21 cellular contexts compared by ENCODE assay signal in the genomic region with DNA sequence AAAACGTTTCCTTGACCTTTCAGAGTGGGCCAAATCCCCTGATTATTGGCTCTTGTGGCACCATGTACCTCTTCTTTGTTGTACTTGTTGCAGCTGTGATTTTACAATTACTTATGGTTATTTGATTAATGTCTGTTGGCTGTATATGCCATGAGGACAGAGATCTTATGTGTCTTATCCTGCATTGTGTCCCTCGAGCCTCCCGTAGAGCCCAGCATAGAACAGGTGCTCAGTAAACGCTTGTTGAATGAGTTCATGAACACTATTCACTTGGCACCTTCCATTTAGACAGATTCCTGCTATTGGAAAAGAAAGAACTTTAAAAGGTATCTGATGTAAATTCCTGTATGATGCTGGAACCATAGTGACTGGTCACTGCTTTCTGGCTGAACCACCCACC. TPM values are rescaled to one million over a fixed set of nuclear protein-coding genes. Genes with fewer than 3 reads are reported as not detected.
DNase-seq lines count a peak whose midpoint lies in the region; ATAC-seq, FAIRE-seq and TF ChIP-seq lines count a peak whose summit lies in the region.
"Had no signal": no experiment of that assay in that cellular context is flagged by ENCODE, and none has a peak within 500 bp of the region (broad histone marks: within the 10 kb centered on the region; RNA-seq: fewer than 3 reads in every experiment).

No MANE protein-coding gene starts in this region.

- H3K27ac Mint-ChIP-seq in nephron = peak overlapping the region; percentile 83 to 92 (median 92)
- H3K27ac Mint-ChIP-seq: H9, HFFc6 had no signal

- H3K9me3 Mint-ChIP-seq in nephron = peaks cover 5% of the 10 kb centered on the region
- H3K9me3 Mint-ChIP-seq: H9, HFFc6 had no signal

- POLR2A ChIA-PET in HepG2 (lab: Yijun Ruan, JAX) = interaction anchor here (0.9 to 2.8 kb wide), 9 partner anchors 10 to 50 kb away, joined by 3 to 25 read pairs (median 3); no protein-coding TSS in a partner anchor

- H3K27me3 ChIP-seq in body of pancreas = no peaks in the 10 kb centered on the region
- H3K27me3 ChIP-seq in HepG2 (ENCODE audit: control insufficient read depth in 1 of 2, insufficient read depth in 2 of 2, low read length in 2 of 2) = no peaks in the 10 kb centered on the region
- no peaks in the 10 kb centered on the region for H3K27me3 ChIP-seq in stomach
- H3K27me3 ChIP-seq: BE2C had no signal

- TF ChIP-seq EP300 in HepG2 (IDR thresholded peaks at IDR 0.05; ENCODE audit: low read depth in 2 of 2, low read length in 2 of 2) (no peak), HepG2 (CRISPR knock-in tag; IDR thresholded peaks at IDR 0.05; ENCODE audit: borderline replicate concordance) (no peak), stomach (IDR thresholded peaks at IDR 0.05) (no peak)

- peaks cover 2% of the 10 kb centered on the region for H3K79me2 ChIP-seq in HepG2 (ENCODE audit: insufficient read depth, low read length)

- intact Hi-C loops in body of pancreas (cut with DNase I) = no loop called here
- intact Hi-C loops in HepG2 (cut with micrococcal nuclease; ENCODE audit: unreplicated experiment) = loop anchor here (1.0 kb wide), 1 partner anchor 33 kb away; no protein-coding TSS in a partner anchor
- intact Hi-C loops in stomach (cut with DNase I; ENCODE audit: low total_unique reads) = no loop called here

- TF ChIP-seq CTCF in body of pancreas (IDR thresholded peaks at IDR 0.05) (no peak), HepG2 (CRISPR knock-in tag; IDR thresholded peaks at IDR 0.05) (no peak), nephron (IDR thresholded peaks at IDR 0.05; ENCODE audit: unreplicated experiment in 3 of 3) (no peak), stomach (IDR thresholded peaks at IDR 0.05) (no peak)

- no peaks in the 10 kb centered on the region for H4K20me1 ChIP-seq in HepG2 (ENCODE audit: insufficient read depth, low read length)

- CTCF ChIA-PET in HepG2 (lab: Yijun Ruan, JAX; ENCODE audit: low intra/inter-chr PET ratio, low total read pairs) = no interaction called here

- FAIRE-seq in HepG2 (lab: Jason Lieb, UNC) = no peak
- FAIRE-seq: HTR-8/SVneo had no signal

- WGBS in body of pancreas, 2 donors = 15 to 30% methylated on average over 4 of the region's 4 CpGs
- 7% methylated on average over 4 of the region's 4 CpGs for WGBS in HepG2 (ENCODE audit: low lambda C conversion rate)
- 33 to 60% (median 47%) methylated on average over 4 of the region's 4 CpGs for WGBS in stomach, 5 donors

- DNase-seq in body of pancreas (no peak), HepG2 (ENCODE audit: low spot score) (no peak), stomach (no peak), SIG-M5 treated with dmso at 0.1 percent for 504 hours (lab: John Stamatoyannopoulos, UW; ENCODE audit: unreplicated experiment) (no peak)
- DNase-seq: BE2C; DMS79; H9; HFFc6; IMR-90; NCI-H1092 treated with DMSO at 0.1 percent for 48 hours; NCI-H1436 treated with DMSO at 0.1 percent for 48 hours; NCI-H1930; NK-92 treated with Interleukin-12 subunit alpha and Interleukin-12 subunit beta, amount 100 ng/mL, for 24 hours; SHP77 treated with DMSO at 0.1 percent for 48 hours had no signal

- ATAC-seq in body of pancreas = no peak
- ATAC-seq in HepG2 = peak; percentile 36
- ATAC-seq in HG03159 (IDR thresholded peaks at IDR 0.05; ENCODE audit: unreplicated experiment) = no peak
- ATAC-seq in GM19324 (IDR thresholded peaks at IDR 0.05; ENCODE audit: low FRiP score, unreplicated experiment) = no peak
- no peak for ATAC-seq in HG03280 (IDR thresholded peaks at IDR 0.05; ENCODE audit: unreplicated experiment)

- H3K4me2 ChIP-seq in HepG2 (ENCODE audit: low read depth, low read length) = peak overlapping the region; percentile 69
- H3K4me2 ChIP-seq: KMS-11 had no signal

- BruUV-seq in HepG2 (replicated peaks; lab: Mats Ljungman, UMichigan) = TSS peak; percentile 55

- in situ Hi-C loops in HepG2 (cut with HindIII; ENCODE audit: extremely low pct_ligation_motif_present, low pct_unique_long_range_greater_than_20kb) = no loop called here

- H3K36me3 Mint-ChIP-seq in nephron (ENCODE audit: low read depth) = peaks cover 66% of the 10 kb centered on the region

- peaks cover 83% of the 10 kb centered on the region for H3K4me1 ChIP-seq in body of pancreas
- H3K4me1 ChIP-seq in HepG2 (ENCODE audit: insufficient read depth, low read length) = peaks cover 84% of the 10 kb centered on the region
- H3K4me1 ChIP-seq in stomach = peaks cover 23 to 70% (median 40%) of the 10 kb centered on the region in 4 donors
- H3K4me1 ChIP-seq: BE2C had no signal

- no peak for TF ChIP-seq POLR2A in body of pancreas (IDR thresholded peaks at IDR 0.05)
- no peak for TF ChIP-seq POLR2A in HepG2 (IDR thresholded peaks at IDR 0.05; ENCODE audit: insufficient read depth in 1 of 2, low read depth in 2 of 2, low read length in 2 of 2)
- TF ChIP-seq POLR2A in stomach (IDR thresholded peaks at IDR 0.05) = no peak

- H3K27ac ChIP-seq in body of pancreas = peak overlapping the region; percentile 62 to 65 (median 64)
- peak overlapping the region; percentile 95 for H3K27ac ChIP-seq in HepG2 (ENCODE audit: extremely low read length, insufficient read depth, low read length)
- H3K27ac ChIP-seq in stomach = peak overlapping the region in 4 of 5 donors; percentile 53 to 71 (median 58)
- H3K27ac ChIP-seq: KMS-11, RWPE1 had no signal

- H3K9me3 ChIP-seq in body of pancreas = no peaks in the 10 kb centered on the region
- no peaks in the 10 kb centered on the region for H3K9me3 ChIP-seq in HepG2 (ENCODE audit: low read length)
- H3K9me3 ChIP-seq in stomach = no peaks in the 10 kb centered on the region
- H3K9me3 ChIP-seq: BE2C had no signal

- TF ChIP-seq RAD21 in HepG2 (CRISPR knock-in tag; IDR thresholded peaks at IDR 0.05) = no peak

- H3K4me3 Mint-ChIP-seq in nephron = no peak overlapping the region
- H3K4me3 Mint-ChIP-seq: H9, HFFc6 had no signal

- peaks cover 71% of the 10 kb centered on the region for H3K4me1 Mint-ChIP-seq in nephron

- H3K9ac ChIP-seq in HepG2 (ENCODE audit: insufficient read depth, low read depth, low read length) = peak overlapping the region; percentile 64
- H3K9ac ChIP-seq: KMS-11 had no signal

- no peak overlapping the region for H2AFZ ChIP-seq in HepG2 (ENCODE audit: low read length)

- H3K4me3 ChIP-seq in body of pancreas (no peak overlapping the region), HepG2 (replicated peaks in 1 of 3; ENCODE audit: insufficient read depth in 1 of 3, low read depth in 2 of 3, low read length in 3 of 3) (peak overlapping the region in 1 of 3 experiments; percentile 25; a peak in 1 of 6 replicates), stomach (no peak overlapping the region)

- H3K27me3 Mint-ChIP-seq in nephron (ENCODE audit: low read depth) = no peaks in the 10 kb centered on the region

- H3K36me3 ChIP-seq in body of pancreas (replicated peaks in 1 of 2; ENCODE audit: insufficient read depth in 1 of 2, low read depth in 2 of 2) = no peaks in the 10 kb centered on the region
- H3K36me3 ChIP-seq in HepG2 (replicated peaks in 1 of 2; ENCODE audit: control insufficient read depth in 1 of 2, insufficient read depth in 2 of 2, low read length in 2 of 2) = peaks cover 5 to 52% of the 10 kb centered on the region in 2 experiments
- peaks cover 0 to 17% (median 8%) of the 10 kb centered on the region in 4 donors for H3K36me3 ChIP-seq in stomach
- H3K36me3 ChIP-seq: BE2C had no signal

TF ChIP-seq in HepG2, 621 proteins besides CTCF, POLR2A, EP300 and RAD21 (continues in another document):
- TF ChIP-seq, protein P1, sequence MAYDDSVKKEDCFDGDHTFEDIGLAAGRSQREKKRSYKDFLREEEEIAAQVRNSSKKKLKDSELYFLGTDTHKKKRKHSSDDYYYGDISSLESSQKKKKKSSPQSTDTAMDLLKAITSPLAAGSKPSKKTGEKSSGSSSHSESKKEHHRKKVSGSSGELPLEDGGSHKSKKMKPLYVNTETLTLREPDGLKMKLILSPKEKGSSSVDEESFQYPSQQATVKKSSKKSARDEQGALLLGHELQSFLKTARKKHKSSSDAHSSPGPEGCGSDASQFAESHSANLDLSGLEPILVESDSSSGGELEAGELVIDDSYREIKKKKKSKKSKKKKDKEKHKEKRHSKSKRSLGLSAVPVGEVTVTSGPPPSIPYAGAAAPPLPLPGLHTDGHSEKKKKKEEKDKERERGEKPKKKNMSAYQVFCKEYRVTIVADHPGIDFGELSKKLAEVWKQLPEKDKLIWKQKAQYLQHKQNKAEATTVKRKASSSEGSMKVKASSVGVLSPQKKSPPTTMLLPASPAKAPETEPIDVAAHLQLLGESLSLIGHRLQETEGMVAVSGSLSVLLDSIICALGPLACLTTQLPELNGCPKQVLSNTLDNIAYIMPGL (CRISPR knock-in tag; IDR thresholded peaks at IDR 0.05; ENCODE audit: borderline replicate concordance in 1 of 2, low read depth in 1 of 2) = no peak
- TF ChIP-seq ASH2L (IDR thresholded peaks at IDR 0.05; ENCODE audit: insufficient read length, low read depth, low read length) = peak; percentile 2
- no peak for TF ChIP-seq SOX13 (IDR thresholded peaks at IDR 0.05)
- TF ChIP-seq SOX13 (CRISPR knock-in tag; conservative IDR thresholded peaks at IDR 0.05 in 1 of 2, IDR thresholded peaks at IDR 0.05 in 1 of 2) = peak in 1 of 2 experiments; percentile 5; a peak in 1 of 4 replicates

RNA-seq across cellular contexts. Expression of gene PGM1, which starts 48.4 kb away (rescaled TPM):
- total RNA-seq in body of pancreas = 100 to 1,000 TPM in 1 of 2 donors, 10 to 100 TPM in 1; 68.5 to 123 TPM
- 105 and 122 TPM in 2 replicates for total RNA-seq in HepG2 (2016; rRNA removed; fragmentation: Illumina TruSeq; extraction: Trizol)
- 59.3 and 60.5 TPM in 2 replicates for total RNA-seq in HepG2 (2016; cell fraction: cytosol; rRNA removed; fragmentation: Illumina TruSeq; extraction: Trizol; ENCODE audit: low read depth)
- total RNA-seq in HepG2 (2016; cell fraction: insoluble cytoplasmic fraction; rRNA removed; fragmentation: Illumina TruSeq; extraction: Trizol) = 107 TPM in 2 replicates
- total RNA-seq in HepG2 (2016; cell fraction: membrane; rRNA removed; fragmentation: Illumina TruSeq; extraction: Trizol) = 105 and 112 TPM in 2 replicates
- total RNA-seq in HepG2 (2016; cell fraction: nucleus; rRNA removed; fragmentation: Illumina TruSeq; extraction: Trizol) = 52.5 and 58.8 TPM in 2 replicates
- polyA plus RNA-seq in HepG2 (2011; rRNA removed) = 49.2 and 51.6 TPM in 2 replicates
- polyA plus RNA-seq in HepG2 (2011; cell fraction: cytosol; rRNA removed) = 49.9 and 50.0 TPM in 2 replicates
- 21.6 and 21.7 TPM in 2 replicates for polyA plus RNA-seq in HepG2 (2011; cell fraction: nucleus; rRNA removed)
- polyA plus RNA-seq in HepG2 (2012) = 99.6 and 140 TPM in 2 replicates
- polyA plus RNA-seq in HepG2 (2016; cell fraction: cytosol; fragmentation: Illumina TruSeq; extraction: Trizol; ENCODE audit: low read depth) = 57.2 and 57.6 TPM in 2 replicates
- polyA plus RNA-seq in HepG2 (2016; cell fraction: insoluble cytoplasmic fraction; fragmentation: Illumina TruSeq; extraction: Trizol; ENCODE audit: low read depth) = 89.8 and 107 TPM in 2 replicates
- polyA plus RNA-seq in HepG2 (2016; cell fraction: membrane; fragmentation: Illumina TruSeq; extraction: Trizol; ENCODE audit: low read depth) = 68.6 and 74.3 TPM in 2 replicates
- 44.1 and 47.6 TPM in 2 replicates for polyA plus RNA-seq in HepG2 (2016; cell fraction: nucleus; fragmentation: Illumina TruSeq; extraction: Trizol; ENCODE audit: insufficient read depth, low read depth)
- polyA minus RNA-seq in HepG2 (2011; rRNA and poly(A)+ RNA removed; ENCODE audit: low replicate concordance) = 39.4 and 62.3 TPM in 2 replicates
- 49.2 and 52.4 TPM in 2 replicates for polyA minus RNA-seq in HepG2 (2011; cell fraction: cytosol; rRNA and poly(A)+ RNA removed)
- polyA minus RNA-seq in HepG2 (2011; cell fraction: nucleus; rRNA and poly(A)+ RNA removed) = 48.6 and 52.9 TPM in 2 replicates
- total RNA-seq in stomach = 10 to 100 TPM; 21.4 to 82.8 (median 34.9) TPM
- polyA plus RNA-seq in stomach = 10 to 100 TPM; 11.3 to 24.0 (median 22.2) TPM
